8 cellular contexts compared by ENCODE assay signal in genomic region chr13:111153279-111153976, GRCh38. TPM values are rescaled to one million over a fixed set of nuclear protein-coding genes. Genes with fewer than 3 reads are reported as not detected.
A peak's percentile ranks its signal among the peaks of the same experiment; 100 is the strongest.
DNase-seq lines count a peak whose midpoint lies in the region; ATAC-seq and TF ChIP-seq lines count a peak whose summit lies in the region.

No MANE protein-coding gene starts in this region.

- peak overlapping the region; percentile 93 for H3K4me2 ChIP-seq in SU-DHL-6 (ENCODE audit: low read depth, low read length, poor library complexity, severe bottlenecking)

- H3K27ac Mint-ChIP-seq in type B pancreatic cell: peak overlapping the region; percentile 92

- intact Hi-C loops in heart left ventricle (cut with DNase I): loop anchor here in 9 of 10 donors (2.0 to 10.0 kb wide), 8 partner anchors 37 to 129 kb away; no protein-coding TSS in a partner anchor

- peak overlapping the region; percentile 93 for H3K4me3 Mint-ChIP-seq in type B pancreatic cell

- H3F3A ChIP-seq in SU-DHL-6 (ENCODE audit: insufficient read depth): peaks cover 6% of the 10 kb centered on the region; the same call in 1 of the 2 replicates

- peak overlapping the region; percentile 70 for H3K27ac ChIP-seq in SU-DHL-6 (ENCODE audit: low read depth, low read length)
- peak overlapping the region; percentile 91 to 99 (median 96) for H3K27ac ChIP-seq in heart left ventricle

- peak; percentile 63 to 89 for TF ChIP-seq POLR2A in heart left ventricle (IDR thresholded peaks at IDR 0.05)

- peak; percentile 96 for DNase-seq in NCI-H1105 (lab: John Stamatoyannopoulos, UW)
- peak; percentile 97 for DNase-seq in adipocyte (ENCODE audit: low read depth)
- DNase-seq in heart left ventricle: peak; percentile 93 to 96 (median 95)
- peak; percentile 88 for DNase-seq in pons (ENCODE audit: low spot score)
- DNase-seq in type B pancreatic cell (ENCODE audit: extremely low spot score, unreplicated experiment): peak; percentile 97

- peak overlapping the region; percentile 96 for H2AFZ ChIP-seq in SU-DHL-6 (ENCODE audit: low read depth, low read length, severe bottlenecking)

- ATAC-seq in HG02678 (IDR thresholded peaks at IDR 0.05; ENCODE audit: unreplicated experiment): peak; percentile 88
- ATAC-seq in heart left ventricle: peak; percentile 92 to 99 (median 97)

- no peaks in the 10 kb centered on the region for H3K9me2 ChIP-seq in SU-DHL-6 (replicated peaks; ENCODE audit: insufficient read depth, low read length)

- TF ChIP-seq CTCF in GM12874 (IDR thresholded peaks at IDR 0.05; ENCODE audit: insufficient read depth, low read depth, low read length) (peak; percentile 22; the same call in 1 of the 2 replicates), SU-DHL-6 (IDR thresholded peaks at IDR 0.05; ENCODE audit: insufficient read depth, low read length, poor library complexity, severe bottlenecking) (no peak), heart left ventricle (IDR thresholded peaks at IDR 0.05) (peak in 10 of 12 donors; percentile 6 to 56 (median 32)), type B pancreatic cell (conservative IDR thresholded peaks at IDR 0.05) (peak; percentile 30)

- H3K9me3 ChIP-seq in SU-DHL-6 (ENCODE audit: insufficient read depth, low read length): no peaks in the 10 kb centered on the region
- no peaks in the 10 kb centered on the region for H3K9me3 ChIP-seq in adipocyte (ENCODE audit: control insufficient read depth, low read length)
- no peaks in the 10 kb centered on the region for H3K9me3 ChIP-seq in heart left ventricle

- peaks cover 45% of the 10 kb centered on the region for H3K4me1 ChIP-seq in adipocyte (ENCODE audit: control insufficient read depth, insufficient read depth, low read length)
- H3K4me1 ChIP-seq in heart left ventricle: peaks cover 5 to 47% (median 26%) of the 10 kb centered on the region in 12 donors

- H3K27me3 ChIP-seq in SU-DHL-6 (ENCODE audit: low read length) (no peaks in the 10 kb centered on the region), adipocyte (replicated peaks; ENCODE audit: control insufficient read depth, insufficient read depth, low read length) (no peaks in the 10 kb centered on the region), heart left ventricle (no peaks in the 10 kb centered on the region)

- H3K9ac ChIP-seq in SU-DHL-6 (ENCODE audit: low read length): peak overlapping the region; percentile 89
- peak overlapping the region; percentile 96 for H3K9ac ChIP-seq in adipocyte (ENCODE audit: low read length)

- peaks cover 6% of the 10 kb centered on the region; the same call in 1 of the 2 replicates for H4K20me1 ChIP-seq in SU-DHL-6 (ENCODE audit: low read depth, low read length)

- WGBS in heart left ventricle, 4 donors: 0 to 1% (median 0%) methylated on average over 48 to 84 of the region's 84 CpGs

- H3K9me3 Mint-ChIP-seq in type B pancreatic cell: no peaks in the 10 kb centered on the region

- H3K4me3 ChIP-seq in SU-DHL-6 (ENCODE audit: insufficient read depth, low read length, poor library complexity, severe bottlenecking) (peak overlapping the region; percentile 79), adipocyte (ENCODE audit: low read length) (peak overlapping the region; percentile 83), heart left ventricle (peak overlapping the region; percentile 63 to 96 (median 90))

- no peaks in the 10 kb centered on the region for H3K36me3 ChIP-seq in SU-DHL-6 (ENCODE audit: low read length)
- peaks cover under 1% of the 10 kb centered on the region for H3K36me3 ChIP-seq in adipocyte (ENCODE audit: control insufficient read depth, insufficient read depth, low read length, severe bottlenecking)
- H3K36me3 ChIP-seq in heart left ventricle: no peaks in the 10 kb centered on the region

- H3K4me1 Mint-ChIP-seq in type B pancreatic cell (ENCODE audit: unreplicated experiment): peaks cover 17% of the 10 kb centered on the region

- peaks cover 43% of the 10 kb centered on the region for H3K79me2 ChIP-seq in SU-DHL-6 (ENCODE audit: insufficient read depth, low read length)

- no peaks in the 10 kb centered on the region for H3K27me3 Mint-ChIP-seq in type B pancreatic cell

- H3K36me3 Mint-ChIP-seq in type B pancreatic cell: no peaks in the 10 kb centered on the region

RNA-seq across cellular contexts. Expression of gene ARHGEF7, which starts 38.3 kb away (rescaled TPM):
- total RNA-seq in heart left ventricle (10 to 100 TPM; 34.3 to 60.9 (median 38.8) TPM), type B pancreatic cell (ENCODE audit: low replicate concordance) (103 and 109 TPM in 2 replicates)
- polyA plus RNA-seq in heart left ventricle: 10 to 100 TPM; 16.6 to 31.1 TPM

Comparison
In these comparisons a context has a peak if more than half of its experiments do, and no peak if none do; other contexts are left out.
1. Peak in every context shown above with its lines: DNase-seq, ATAC-seq, H3K4me3 ChIP-seq and H3K27ac ChIP-seq.